Comparison of ENCODE assay signal across 8 cellular contexts in the genomic region with DNA sequence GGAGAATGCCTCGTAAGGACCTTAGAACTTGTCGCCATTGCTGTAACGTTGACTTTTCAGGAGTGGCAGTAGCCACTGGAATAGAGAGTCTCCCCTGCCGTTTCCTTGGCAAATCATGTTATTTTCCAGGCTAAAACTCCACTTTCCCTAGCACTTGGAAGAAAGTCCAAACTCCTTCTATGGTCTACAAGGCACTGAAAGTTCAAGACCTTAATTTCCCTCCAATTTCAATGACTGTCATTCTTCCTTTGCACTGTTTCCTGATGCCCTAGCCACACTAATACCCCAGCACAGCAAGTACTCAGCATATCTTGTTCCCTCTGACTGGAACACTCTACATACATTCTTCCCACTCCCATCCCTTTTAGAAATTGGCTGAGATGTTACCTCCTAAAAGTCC. TPM values are rescaled to one million over a fixed set of nuclear protein-coding genes. Genes with fewer than 3 reads are reported as not detected.
A peak's percentile ranks its signal among the peaks of the same experiment; 100 is the strongest.
DNase-seq lines count a peak whose midpoint lies in the region; ATAC-seq and TF ChIP-seq lines count a peak whose summit lies in the region.

No MANE protein-coding gene starts in this region.

- H3K79me2 ChIP-seq in HCT116 (ENCODE audit: insufficient read depth, low read length) = peaks cover 31% of the 10 kb centered on the region
- H3K79me2 ChIP-seq in smooth muscle cell (ENCODE audit: low read depth) = peaks cover 32% of the 10 kb centered on the region
- H3K79me2 ChIP-seq in mesendoderm (ENCODE audit: control insufficient read depth, insufficient read depth, low read length) = peaks cover 19% of the 10 kb centered on the region

- no peak for TF ChIP-seq POLR2A in HCT116 (IDR thresholded peaks at IDR 0.05; ENCODE audit: borderline replicate concordance, extremely low read depth, insufficient read depth, insufficient read length)

- no peaks in the 10 kb centered on the region for H3K9me2 ChIP-seq in HCT116 (ENCODE audit: insufficient read depth)

- H3K27ac ChIP-seq in HCT116 (ENCODE audit: low read depth, low read length) = no peak overlapping the region; the same call in 1 of the 2 replicates
- H3K27ac ChIP-seq in right atrium auricular region = peak overlapping the region; percentile 97
- peak overlapping the region; percentile 78 for H3K27ac ChIP-seq in smooth muscle cell (ENCODE audit: low read depth)
- no peak overlapping the region for H3K27ac ChIP-seq in mesendoderm (ENCODE audit: low read depth, low read length)

- no peak overlapping the region for H4K5ac ChIP-seq in mesendoderm (ENCODE audit: low read length)

- H2BK120ac ChIP-seq in mesendoderm (ENCODE audit: low read depth, low read length) = no peak overlapping the region

- H3K4me2 ChIP-seq in HCT116 (ENCODE audit: low read length) = peak overlapping the region; percentile 71
- H3K4me2 ChIP-seq in smooth muscle cell = peak overlapping the region; percentile 84
- H3K4me2 ChIP-seq in mesendoderm (ENCODE audit: low read length) = no peak overlapping the region

- no peaks in the 10 kb centered on the region for H4K20me1 ChIP-seq in HCT116 (ENCODE audit: insufficient read depth)
- H4K20me1 ChIP-seq in smooth muscle cell (ENCODE audit: low read depth) = peaks cover 20% of the 10 kb centered on the region

- H3K23ac ChIP-seq in mesendoderm (ENCODE audit: low read length) = no peak overlapping the region

- H2AFZ ChIP-seq in HCT116 (ENCODE audit: low read depth, low read length, poor library complexity, severe bottlenecking) (peak overlapping the region; percentile 92), smooth muscle cell (ENCODE audit: low read depth) (peak overlapping the region; percentile 81)

- BruUV-seq in HCT116 (replicated peaks; lab: Mats Ljungman, UMichigan) = no TSS peak

- H3K56ac ChIP-seq in mesendoderm (ENCODE audit: low read length) = no peak overlapping the region

- H3K9me3 Mint-ChIP-seq in activated CD4-positive, alpha-beta memory T cell treated with anti-CD3 and anti-CD28 coated beads, Interleukin-2, amount 10 ng/mL, durations not matched to agents 7 days and 5 days = no peaks in the 10 kb centered on the region

- H3K4ac ChIP-seq in mesendoderm (ENCODE audit: low read depth, low read length) = no peak overlapping the region

- no peaks in the 10 kb centered on the region for H3K9me3 ChIP-seq in HCT116 (ENCODE audit: control insufficient read depth in 1 of 2, insufficient read depth in 1 of 2, low read depth in 1 of 2, low read length in 2 of 2)
- no peaks in the 10 kb centered on the region for H3K9me3 ChIP-seq in right atrium auricular region
- H3K9me3 ChIP-seq in smooth muscle cell (replicated peaks; ENCODE audit: low read depth) = no peaks in the 10 kb centered on the region

- H3K27ac Mint-ChIP-seq in activated CD4-positive, alpha-beta memory T cell treated with anti-CD3 and anti-CD28 coated beads, Interleukin-2, amount 10 ng/mL, durations not matched to agents 7 days and 5 days = peak overlapping the region; percentile 17

- H3F3A ChIP-seq in smooth muscle cell (ENCODE audit: low read depth) = peaks cover 6% of the 10 kb centered on the region

- H3K27me3 ChIP-seq in HCT116 (ENCODE audit: insufficient read depth, low read length) (no peaks in the 10 kb centered on the region), right atrium auricular region (no peaks in the 10 kb centered on the region), smooth muscle cell (ENCODE audit: low read depth) (peaks cover 18% of the 10 kb centered on the region), mesendoderm (ENCODE audit: insufficient read depth, low read length, poor library complexity) (no peaks in the 10 kb centered on the region)

- peaks cover 2% of the 10 kb centered on the region for H3K79me1 ChIP-seq in mesendoderm (ENCODE audit: low read length)

- RAD21 ChIA-PET in HCT116 (lab: Charles Lee; ENCODE audit: low non-redundant PET in 1 of 2, low total read pairs in 2 of 2, uncharacterized antibody in 2 of 2, unreplicated experiment in 2 of 2) = no interaction called here

- 97% methylated on average over 4 of the region's 4 CpGs for WGBS in smooth muscle cell (ENCODE audit: low lambda C conversion rate)
- no CpG with 5 or more reads among the region's 4 CpGs for WGBS in mesendoderm (ENCODE audit: extremely low coverage, insufficient coverage, low lambda C conversion rate)

- intact Hi-C loops in HCT116 (cut with micrococcal nuclease) = no loop called here

- ATAC-seq in HCT116 (no peak), GM21528 (IDR thresholded peaks at IDR 0.05; ENCODE audit: low FRiP score, unreplicated experiment) (no peak), left lobe of liver (no peak), HG02610 (IDR thresholded peaks at IDR 0.05; ENCODE audit: unreplicated experiment) (no peak)

- H3K36me3 ChIP-seq in HCT116 (ENCODE audit: control insufficient read depth in 1 of 2, insufficient read depth in 2 of 2, low read length in 2 of 2) = no peaks in the 10 kb centered on the region
- H3K36me3 ChIP-seq in right atrium auricular region = no peaks in the 10 kb centered on the region
- H3K36me3 ChIP-seq in smooth muscle cell (ENCODE audit: low read depth) = no peaks in the 10 kb centered on the region
- no peaks in the 10 kb centered on the region for H3K36me3 ChIP-seq in mesendoderm (ENCODE audit: control insufficient read depth, insufficient read depth, low read length)

- H2AK5ac ChIP-seq in mesendoderm (ENCODE audit: low read length) = no peak overlapping the region

- H3K4me1 Mint-ChIP-seq in activated CD4-positive, alpha-beta memory T cell treated with anti-CD3 and anti-CD28 coated beads, Interleukin-2, amount 10 ng/mL, durations not matched to agents 7 days and 5 days = peaks cover 24% of the 10 kb centered on the region

- H3K4me3 ChIP-seq in HCT116 (replicated peaks in 1 of 2; ENCODE audit: low read depth in 1 of 2, low read length in 2 of 2) (peak overlapping the region in 1 of 2 experiments; percentile 87; a peak in 2 of 4 replicates), right atrium auricular region (peak overlapping the region in 1 of 2 donors; percentile 94), smooth muscle cell (peak overlapping the region; percentile 99), mesendoderm (ENCODE audit: low read length) (no peak overlapping the region)

- no peak overlapping the region for H3K9ac ChIP-seq in HCT116 (ENCODE audit: low read length)
- H3K9ac ChIP-seq in smooth muscle cell (ENCODE audit: low read depth) = peak overlapping the region; percentile 71
- no peak overlapping the region for H3K9ac ChIP-seq in mesendoderm (ENCODE audit: low read length)

- peaks cover 6 to 14% of the 10 kb centered on the region in 2 experiments; a peak in 3 of 4 replicates for H3K4me1 ChIP-seq in HCT116 (ENCODE audit: control insufficient read depth in 1 of 2, insufficient read depth in 2 of 2, low read length in 2 of 2)
- peaks cover 0 to 31% of the 10 kb centered on the region in 2 donors for H3K4me1 ChIP-seq in right atrium auricular region
- H3K4me1 ChIP-seq in smooth muscle cell (ENCODE audit: low read depth) = peaks cover 19% of the 10 kb centered on the region
- H3K4me1 ChIP-seq in mesendoderm (ENCODE audit: control insufficient read depth, low read depth, low read length) = peaks cover 3% of the 10 kb centered on the region

- TF ChIP-seq CTCF in HCT116 (IDR thresholded peaks at IDR 0.05 in 2 of 3, conservative IDR thresholded peaks at IDR 0.05 in 1 of 3; ENCODE audit: borderline replicate concordance in 1 of 3, insufficient read depth in 1 of 3, low read depth in 2 of 3, low read length in 2 of 3) = no peak
- TF ChIP-seq CTCF in right atrium auricular region (IDR thresholded peaks at IDR 0.05) = no peak
- no peak for TF ChIP-seq CTCF in smooth muscle cell (IDR thresholded peaks at IDR 0.05; ENCODE audit: borderline replicate concordance, insufficient read depth, poor library complexity, severe bottlenecking)

- no peak overlapping the region for H2BK5ac ChIP-seq in mesendoderm (ENCODE audit: low read length)

- peaks cover 7% of the 10 kb centered on the region for H3K27me3 Mint-ChIP-seq in activated CD4-positive, alpha-beta memory T cell treated with anti-CD3 and anti-CD28 coated beads, Interleukin-2, amount 10 ng/mL, durations not matched to agents 7 days and 5 days

- H3K36me3 Mint-ChIP-seq in activated CD4-positive, alpha-beta memory T cell treated with anti-CD3 and anti-CD28 coated beads, Interleukin-2, amount 10 ng/mL, durations not matched to agents 7 days and 5 days (ENCODE audit: low read depth) = peaks cover 2% of the 10 kb centered on the region

- no peak overlapping the region for H4K8ac ChIP-seq in mesendoderm (ENCODE audit: low read depth, low read length)

- DNase-seq in HCT116 (ENCODE audit: low read depth, low spot score) (no peak), right atrium auricular region (ENCODE audit: low spot score) (no peak), smooth muscle cell (lab: John Stamatoyannopoulos, UW; ENCODE audit: unreplicated experiment) (no peak), left lobe of liver (ENCODE audit: low spot score) (no peak), mesendoderm (no peak)
- no peak for DNase-seq in activated CD4-positive, alpha-beta memory T cell treated with anti-CD3 and anti-CD28 coated beads, Interleukin-2, amount 10 ng/mL, durations not matched to agents 7 days and 5 days

- TF ChIP-seq RAD21 in HCT116 (IDR thresholded peaks at IDR 0.05; ENCODE audit: low read depth) = no peak

- no peak overlapping the region for H3K18ac ChIP-seq in mesendoderm (ENCODE audit: low read length)

- H3K4me3 Mint-ChIP-seq in activated CD4-positive, alpha-beta memory T cell treated with anti-CD3 and anti-CD28 coated beads, Interleukin-2, amount 10 ng/mL, durations not matched to agents 7 days and 5 days = peak overlapping the region; percentile 96

- H2BK15ac ChIP-seq in mesendoderm (replicated peaks; ENCODE audit: low read depth) = no peak overlapping the region

- CTCF ChIA-PET in HCT116 (lab: Charles Lee) = no interaction called here
- CTCF ChIA-PET in activated CD4-positive, alpha-beta memory T cell treated with anti-CD3 and anti-CD28 coated beads, Interleukin-2, amount 10 ng/mL, durations not matched to agents 7 days and 5 days (lab: Charles Lee) = interaction anchor here (0.7 to 3.2 kb wide), 3 partner anchors 22 to 35 kb away, joined by 3 to 16 read pairs (median 6); no protein-coding TSS in a partner anchor

- POLR2A ChIA-PET in HCT116 (lab: Charles Lee) = no interaction called here
- POLR2A ChIA-PET in activated CD4-positive, alpha-beta memory T cell treated with anti-CD3 and anti-CD28 coated beads, Interleukin-2, amount 10 ng/mL, durations not matched to agents 7 days and 5 days (lab: Charles Lee) = no interaction called here

TF ChIP-seq in HCT116, 20 proteins besides CTCF, POLR2A, EP300 and RAD21 (continues in another document):
- TF ChIP-seq, protein P1, sequence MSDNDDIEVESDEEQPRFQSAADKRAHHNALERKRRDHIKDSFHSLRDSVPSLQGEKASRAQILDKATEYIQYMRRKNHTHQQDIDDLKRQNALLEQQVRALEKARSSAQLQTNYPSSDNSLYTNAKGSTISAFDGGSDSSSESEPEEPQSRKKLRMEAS (IDR thresholded peaks at IDR 0.05) = no peak

RNA-seq across cellular contexts. Expression of a gene that starts 1.8 kb away (rescaled TPM):
- total RNA-seq in HCT116 (2021; ENCODE audit: unreplicated experiment) (34.9 TPM), right atrium auricular region (10 to 100 TPM; 18.9 to 22.6 TPM), smooth muscle cell (26.8 and 46.9 TPM in 2 replicates), left lobe of liver (8.4 TPM)
- polyA plus RNA-seq in HCT116 (2012) = 15.8 and 21.9 TPM in 2 replicates
- 10 to 100 TPM; 33.5 to 35.5 TPM for total RNA-seq in activated CD4-positive, alpha-beta memory T cell treated with anti-CD3 and anti-CD28 coated beads, Interleukin-2, amount 10 ng/mL, durations not matched to agents 7 days and 5 days
- 35.2 and 38.7 TPM in 2 replicates for polyA plus RNA-seq in smooth muscle cell
- polyA plus RNA-seq in mesendoderm (2013, experiment 1 of 2) = 92.5 TPM
- 90.4 TPM for polyA plus RNA-seq in mesendoderm (2013, experiment 2 of 2)

Comparison
In these comparisons a context has a peak if more than half of its experiments do, and no peak if none do; other contexts are left out.
1. H3K27ac ChIP-seq: peak in right atrium auricular region (2 of 2) and smooth muscle cell (single experiment); none in HCT116 (single experiment) and mesendoderm (single experiment).